Comparison of ENCODE assay signal across 1 cellular context in genomic region chr11:134555510-134555909, GRCh38.
TF ChIP-seq lines count a peak whose summit lies in the region.

No MANE protein-coding gene starts in this region.

TF ChIP-seq in H1, 55 proteins besides CTCF, POLR2A, EP300 and RAD21:
- TF ChIP-seq ATF2 (IDR thresholded peaks at IDR 0.05; ENCODE audit: low read length) = no peak
- TF ChIP-seq SIX5 (IDR thresholded peaks at IDR 0.05; ENCODE audit: low read depth, low read length) = no peak
- TF ChIP-seq SIRT6 (IDR thresholded peaks at IDR 0.05; ENCODE audit: low read length) = no peak
- no peak for TF ChIP-seq HDAC2 (IDR thresholded peaks at IDR 0.05; ENCODE audit: borderline replicate concordance in 1 of 2, low read depth in 2 of 2, low read length in 2 of 2)
- TF ChIP-seq NRF1 (IDR thresholded peaks at IDR 0.05; ENCODE audit: low read depth, low read length) = no peak
- TF ChIP-seq USF2 (IDR thresholded peaks at IDR 0.05; ENCODE audit: low read length) = no peak
- no peak for TF ChIP-seq TCF12 (IDR thresholded peaks at IDR 0.05; ENCODE audit: low read depth, low read length)
- no peak for TF ChIP-seq SAP30 (IDR thresholded peaks at IDR 0.05; ENCODE audit: insufficient read depth, insufficient replicate concordance, low read length)
- no peak for TF ChIP-seq TAF7 (optimal IDR thresholded peaks at IDR 0.05; ENCODE audit: borderline replicate concordance, low read depth, low read length)
